Comparison of ENCODE assay signal across 1 cellular context in the genomic region with DNA sequence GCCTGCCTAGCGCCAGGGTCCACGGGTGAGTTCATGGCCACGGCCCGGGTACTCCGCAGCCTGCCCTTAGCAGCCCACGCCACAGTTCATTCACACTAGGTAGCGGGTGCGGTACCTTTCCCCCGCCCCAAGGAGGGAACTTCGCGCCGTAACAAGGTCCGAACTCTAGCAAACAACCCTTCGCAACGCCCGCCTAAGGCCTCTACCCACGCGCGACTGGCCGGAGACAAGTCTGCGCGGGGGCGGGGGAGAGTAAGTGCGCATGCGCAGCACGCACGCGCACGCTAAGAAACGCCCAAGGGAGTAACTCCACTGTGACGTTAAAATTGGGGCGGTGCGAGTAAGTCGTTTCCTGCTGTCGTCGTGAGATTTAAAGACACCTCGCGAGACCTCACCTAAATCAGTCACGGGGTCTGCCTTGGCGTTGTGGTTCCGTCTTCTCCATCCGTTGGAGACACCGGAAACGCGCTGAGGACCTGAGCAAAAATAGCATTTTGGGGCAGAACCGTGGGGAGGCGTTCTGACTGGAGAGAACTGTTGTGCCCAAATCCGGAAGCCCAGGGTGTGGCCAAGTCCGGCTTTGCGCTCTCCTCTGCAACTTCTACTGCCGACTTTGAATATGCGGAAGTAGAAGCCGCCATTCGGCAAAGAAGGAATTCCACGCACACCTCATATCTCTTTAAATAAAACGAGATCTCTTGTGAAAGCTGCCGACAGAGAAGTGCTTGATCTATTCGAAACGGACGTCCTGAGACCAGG.
TF ChIP-seq lines count a peak whose summit lies in the region.

TSS of gene RAPGEF6 (minus strand) at position 234 of the 759 bp plus-strand sequence. CDS start at position 35, 199 bp downstream.

TF ChIP-seq in K562, 482 proteins besides CTCF, POLR2A, EP300 and RAD21 (continued from another document and continues in another):
- TF ChIP-seq HDAC8 (tag; IDR thresholded peaks at IDR 0.05) (no peak), NCOR1 (IDR thresholded peaks at IDR 0.05) (0 out of 2 replicates have a peak, but pooled peaks have one; percentile 28), PYGO2 (tag; IDR thresholded peaks at IDR 0.05) (no peak), TBP (optimal IDR thresholded peaks at IDR 0.05; ENCODE audit: low read depth, low read length) (peak; percentile 82), POLR2AphosphoS5 (IDR thresholded peaks at IDR 0.05; ENCODE audit: control insufficient read depth, insufficient read depth, low read depth, low read length) (peak; percentile 83), MBD1 (CRISPR knock-in tag; IDR thresholded peaks at IDR 0.05) (no peak), BRD4 (IDR thresholded peaks at IDR 0.05) (no peak), CTBP1 (IDR thresholded peaks at IDR 0.05; ENCODE audit: borderline replicate concordance) (peak; percentile 53), SMARCB1 (IDR thresholded peaks at IDR 0.05; ENCODE audit: insufficient read length, low read depth) (no peak), HMGXB4 (CRISPR knock-in tag; IDR thresholded peaks at IDR 0.05) (no peak), RBBP5 (IDR thresholded peaks at IDR 0.05; ENCODE audit: borderline replicate concordance, insufficient read depth, low read length, poor library complexity, severe bottlenecking) (peak; percentile 61), SIX5 (IDR thresholded peaks at IDR 0.05; ENCODE audit: borderline replicate concordance in 1 of 2, insufficient read depth in 1 of 2, low read depth in 1 of 2, low read length in 2 of 2) (no peak), ZNF239 (CRISPR knock-in tag; IDR thresholded peaks at IDR 0.05) (no peak), FUS (optimal IDR thresholded peaks at IDR 0.05; ENCODE audit: low read depth, low read length) (no peak), RBM22 (IDR thresholded peaks at IDR 0.05; ENCODE audit: low read depth, low read length, poor library complexity, severe bottlenecking) (peak; percentile 78), NR2C2 (CRISPR knock-in tag; IDR thresholded peaks at IDR 0.05) (no peak), NR2C2 (tag; IDR thresholded peaks at IDR 0.05) (0 out of 2 replicates have a peak, but pooled peaks have one; percentile 40), BRCA1 (IDR thresholded peaks at IDR 0.05) (no peak), BRCA1 (CRISPR knock-in tag; IDR thresholded peaks at IDR 0.05) (no peak), SMAD4 (CRISPR knock-in tag; conservative IDR thresholded peaks at IDR 0.05) (peak; percentile 73; the same call in 1 of the 2 replicates), MYC (IDR thresholded peaks at IDR 0.05; ENCODE audit: low read depth, low read length) (peak; percentile 83), MYC (CRISPR knock-in tag; IDR thresholded peaks at IDR 0.05; ENCODE audit: borderline replicate concordance, low read depth) (peak; percentile 77; the same call in 1 of the 2 replicates), ZNF384 (IDR thresholded peaks at IDR 0.05; ENCODE audit: low read depth, low read length) (0 out of 2 replicates have a peak, but pooled peaks have one; percentile 3), BCOR (IDR thresholded peaks at IDR 0.05) (0 out of 2 replicates have a peak, but pooled peaks have one; percentile 30), RAD51 (IDR thresholded peaks at IDR 0.05; ENCODE audit: borderline replicate concordance, low read depth) (peak; percentile 91), ZNF589 (CRISPR knock-in tag; IDR thresholded peaks at IDR 0.05; ENCODE audit: low read depth) (peak; percentile 79; the same call in 1 of the 2 replicates), NCOA4 (IDR thresholded peaks at IDR 0.05; ENCODE audit: partially characterized antibody) (no peak), SUPT5H (IDR thresholded peaks at IDR 0.05) (peak; percentile 90), ZNF449 (CRISPR knock-in tag; IDR thresholded peaks at IDR 0.05) (0 out of 2 replicates have a peak, but pooled peaks have one; percentile 66), PHF8 (IDR thresholded peaks at IDR 0.05; ENCODE audit: borderline replicate concordance, low read length) (peak; percentile 63), KAT8 (IDR thresholded peaks at IDR 0.05; ENCODE audit: low read depth) (no peak), CXXC5 (CRISPR knock-in tag; IDR thresholded peaks at IDR 0.05) (peak; percentile 82), HINFP (tag; conservative IDR thresholded peaks at IDR 0.05; ENCODE audit: low read depth) (0 out of 2 replicates have a peak, but pooled peaks have one; percentile 26), RBM25 (IDR thresholded peaks at IDR 0.05; ENCODE audit: low read depth, low read length, severe bottlenecking) (no peak), MTF1 (CRISPR knock-in tag; IDR thresholded peaks at IDR 0.05; ENCODE audit: borderline replicate concordance) (no peak), NR4A1 (CRISPR knock-in tag; IDR thresholded peaks at IDR 0.05) (no peak), NR4A1 (tag; IDR thresholded peaks at IDR 0.05) (no peak), POLR3G (IDR thresholded peaks at IDR 0.05; ENCODE audit: extremely low read depth, insufficient read length, insufficient replicate concordance) (no peak), MTA3 (IDR thresholded peaks at IDR 0.05; ENCODE audit: borderline replicate concordance) (peak; percentile 68), CUX1 (CRISPR knock-in tag; IDR thresholded peaks at IDR 0.05) (no peak)
- TF ChIP-seq, protein P1, sequence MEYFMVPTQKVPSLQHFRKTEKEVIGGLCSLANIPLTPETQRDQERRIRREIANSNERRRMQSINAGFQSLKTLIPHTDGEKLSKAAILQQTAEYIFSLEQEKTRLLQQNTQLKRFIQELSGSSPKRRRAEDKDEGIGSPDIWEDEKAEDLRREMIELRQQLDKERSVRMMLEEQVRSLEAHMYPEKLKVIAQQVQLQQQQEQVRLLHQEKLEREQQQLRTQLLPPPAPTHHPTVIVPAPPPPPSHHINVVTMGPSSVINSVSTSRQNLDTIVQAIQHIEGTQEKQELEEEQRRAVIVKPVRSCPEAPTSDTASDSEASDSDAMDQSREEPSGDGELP (CRISPR knock-in tag; IDR thresholded peaks at IDR 0.05; ENCODE audit: borderline replicate concordance): peak; percentile 82
- TF ChIP-seq, protein P2, sequence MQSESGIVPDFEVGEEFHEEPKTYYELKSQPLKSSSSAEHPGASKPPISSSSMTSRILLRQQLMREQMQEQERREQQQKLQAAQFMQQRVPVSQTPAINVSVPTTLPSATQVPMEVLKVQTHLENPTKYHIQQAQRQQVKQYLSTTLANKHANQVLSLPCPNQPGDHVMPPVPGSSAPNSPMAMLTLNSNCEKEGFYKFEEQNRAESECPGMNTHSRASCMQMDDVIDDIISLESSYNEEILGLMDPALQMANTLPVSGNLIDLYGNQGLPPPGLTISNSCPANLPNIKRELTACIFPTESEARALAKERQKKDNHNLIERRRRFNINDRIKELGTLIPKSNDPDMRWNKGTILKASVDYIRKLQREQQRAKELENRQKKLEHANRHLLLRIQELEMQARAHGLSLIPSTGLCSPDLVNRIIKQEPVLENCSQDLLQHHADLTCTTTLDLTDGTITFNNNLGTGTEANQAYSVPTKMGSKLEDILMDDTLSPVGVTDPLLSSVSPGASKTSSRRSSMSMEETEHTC (IDR thresholded peaks at IDR 0.05): peak; percentile 75; the same call in 1 of the 2 replicates
- TF ChIP-seq, protein P3, sequence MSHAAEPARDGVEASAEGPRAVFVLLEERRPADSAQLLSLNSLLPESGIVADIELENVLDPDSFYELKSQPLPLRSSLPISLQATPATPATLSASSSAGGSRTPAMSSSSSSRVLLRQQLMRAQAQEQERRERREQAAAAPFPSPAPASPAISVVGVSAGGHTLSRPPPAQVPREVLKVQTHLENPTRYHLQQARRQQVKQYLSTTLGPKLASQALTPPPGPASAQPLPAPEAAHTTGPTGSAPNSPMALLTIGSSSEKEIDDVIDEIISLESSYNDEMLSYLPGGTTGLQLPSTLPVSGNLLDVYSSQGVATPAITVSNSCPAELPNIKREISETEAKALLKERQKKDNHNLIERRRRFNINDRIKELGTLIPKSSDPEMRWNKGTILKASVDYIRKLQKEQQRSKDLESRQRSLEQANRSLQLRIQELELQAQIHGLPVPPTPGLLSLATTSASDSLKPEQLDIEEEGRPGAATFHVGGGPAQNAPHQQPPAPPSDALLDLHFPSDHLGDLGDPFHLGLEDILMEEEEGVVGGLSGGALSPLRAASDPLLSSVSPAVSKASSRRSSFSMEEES (CRISPR knock-in tag; IDR thresholded peaks at IDR 0.05): peak; percentile 89
